In the genomic region with DNA sequence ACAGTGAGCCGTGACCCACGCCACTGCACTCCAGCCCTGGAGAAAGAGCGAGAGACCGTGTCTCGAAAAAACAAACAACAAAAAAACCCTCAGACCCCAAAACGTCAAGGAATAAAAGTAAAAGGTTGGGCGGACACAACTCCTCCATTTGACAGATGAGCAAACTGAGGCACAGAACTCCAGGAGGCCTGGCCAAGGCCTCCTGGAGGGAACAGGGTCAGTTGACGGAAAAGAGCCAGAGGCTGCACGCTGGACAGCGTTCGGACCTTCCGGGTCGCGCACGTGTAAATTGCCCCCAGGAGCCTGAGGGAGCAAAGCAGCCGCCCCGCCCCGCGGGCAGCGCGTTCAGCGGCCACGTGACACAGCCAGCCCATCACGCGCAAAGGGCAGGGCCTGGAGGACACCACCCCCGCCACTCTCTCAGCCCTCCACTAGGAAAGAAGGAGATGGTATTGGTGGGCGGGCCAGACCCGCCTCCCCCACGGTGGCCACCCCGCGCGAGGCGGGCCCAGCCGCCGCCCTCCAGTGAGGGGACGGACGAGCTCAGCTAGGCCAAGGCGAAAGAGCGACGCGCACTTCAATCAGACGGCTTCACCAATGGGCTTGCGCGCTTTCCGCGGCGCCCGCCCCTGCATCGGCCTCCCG, we compare ENCODE assay signal across 1 cellular context.
TF ChIP-seq lines count a peak whose summit lies in the region.

No MANE protein-coding gene starts in this region.

TF ChIP-seq in HepG2, 621 proteins besides CTCF, POLR2A, EP300 and RAD21 (continued from another document and continues in another):
- TF ChIP-seq, protein P1, sequence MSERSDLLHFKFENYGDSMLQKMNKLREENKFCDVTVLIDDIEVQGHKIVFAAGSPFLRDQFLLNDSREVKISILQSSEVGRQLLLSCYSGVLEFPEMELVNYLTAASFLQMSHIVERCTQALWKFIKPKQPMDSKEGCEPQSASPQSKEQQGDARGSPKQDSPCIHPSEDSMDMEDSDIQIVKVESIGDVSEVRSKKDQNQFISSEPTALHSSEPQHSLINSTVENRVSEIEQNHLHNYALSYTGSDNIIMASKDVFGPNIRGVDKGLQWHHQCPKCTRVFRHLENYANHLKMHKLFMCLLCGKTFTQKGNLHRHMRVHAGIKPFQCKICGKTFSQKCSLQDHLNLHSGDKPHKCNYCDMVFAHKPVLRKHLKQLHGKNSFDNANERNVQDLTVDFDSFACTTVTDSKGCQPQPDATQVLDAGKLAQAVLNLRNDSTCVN (CRISPR knock-in tag; IDR thresholded peaks at IDR 0.05; ENCODE audit: borderline replicate concordance): peak; percentile 60; the same call in 1 of the 2 replicates
- TF ChIP-seq NR2C2 (CRISPR knock-in tag; IDR thresholded peaks at IDR 0.05; ENCODE audit: borderline replicate concordance) (peak; percentile 70; the same call in 1 of the 2 replicates), POGZ (CRISPR knock-in tag; IDR thresholded peaks at IDR 0.05) (0 out of 2 replicates have a peak, but pooled peaks have one; percentile 28), NCOR1 (IDR thresholded peaks at IDR 0.05; ENCODE audit: borderline replicate concordance, low read length) (no peak), HMG20A (CRISPR knock-in tag; IDR thresholded peaks at IDR 0.05; ENCODE audit: borderline replicate concordance) (0 out of 2 replicates have a peak, but pooled peaks have one; percentile 33), MED13 (CRISPR knock-in tag; IDR thresholded peaks at IDR 0.05) (0 out of 2 replicates have a peak, but pooled peaks have one; percentile 14), FOXO1 (CRISPR knock-in tag; IDR thresholded peaks at IDR 0.05) (peak; percentile 49; the same call in 1 of the 2 replicates), ZBTB1 (CRISPR knock-in tag; IDR thresholded peaks at IDR 0.05; ENCODE audit: borderline replicate concordance) (no peak), TOE1 (CRISPR knock-in tag; IDR thresholded peaks at IDR 0.05) (no peak), HDAC2 (CRISPR knock-in tag; IDR thresholded peaks at IDR 0.05) (no peak; the same call in none of the 2 replicates), ARNTL (CRISPR knock-in tag; IDR thresholded peaks at IDR 0.05) (peak; percentile 99), SIX4 (CRISPR knock-in tag; IDR thresholded peaks at IDR 0.05) (no peak), ZNF446 (CRISPR knock-in tag; IDR thresholded peaks at IDR 0.05) (no peak; the same call in 1 of the 2 replicates), TSC22D2 (CRISPR knock-in tag; IDR thresholded peaks at IDR 0.05; ENCODE audit: borderline replicate concordance) (no peak), SOX6 (IDR thresholded peaks at IDR 0.05) (no peak), SOX6 (CRISPR knock-in tag; IDR thresholded peaks at IDR 0.05) (peak; percentile 62), MEF2D (CRISPR knock-in tag; IDR thresholded peaks at IDR 0.05) (peak; percentile 72; the same call in 1 of the 2 replicates), ZNF432 (CRISPR knock-in tag; IDR thresholded peaks at IDR 0.05; ENCODE audit: borderline replicate concordance) (no peak), RFXANK (CRISPR knock-in tag; IDR thresholded peaks at IDR 0.05) (no peak), ZFAT (CRISPR knock-in tag; conservative IDR thresholded peaks at IDR 0.05) (no peak), SKI (IDR thresholded peaks at IDR 0.05; ENCODE audit: partially characterized antibody) (no peak), CCAR2 (optimal IDR thresholded peaks at IDR 0.05; ENCODE audit: low read depth, low read length) (no peak), RXRB (CRISPR knock-in tag; IDR thresholded peaks at IDR 0.05; ENCODE audit: borderline replicate concordance) (peak; percentile 47; the same call in 1 of the 2 replicates), ZNF331 (CRISPR knock-in tag; IDR thresholded peaks at IDR 0.05) (peak; percentile 71), ZNF607 (CRISPR knock-in tag; IDR thresholded peaks at IDR 0.05; ENCODE audit: borderline replicate concordance) (no peak), ZBTB21 (CRISPR knock-in tag; IDR thresholded peaks at IDR 0.05) (no peak), FOXC1 (CRISPR knock-in tag; IDR thresholded peaks at IDR 0.05; ENCODE audit: borderline replicate concordance) (no peak; the same call in 1 of the 2 replicates), SP5 (CRISPR knock-in tag; IDR thresholded peaks at IDR 0.05; ENCODE audit: borderline replicate concordance, low read depth) (peak; percentile 85)
- TF ChIP-seq, protein P2, sequence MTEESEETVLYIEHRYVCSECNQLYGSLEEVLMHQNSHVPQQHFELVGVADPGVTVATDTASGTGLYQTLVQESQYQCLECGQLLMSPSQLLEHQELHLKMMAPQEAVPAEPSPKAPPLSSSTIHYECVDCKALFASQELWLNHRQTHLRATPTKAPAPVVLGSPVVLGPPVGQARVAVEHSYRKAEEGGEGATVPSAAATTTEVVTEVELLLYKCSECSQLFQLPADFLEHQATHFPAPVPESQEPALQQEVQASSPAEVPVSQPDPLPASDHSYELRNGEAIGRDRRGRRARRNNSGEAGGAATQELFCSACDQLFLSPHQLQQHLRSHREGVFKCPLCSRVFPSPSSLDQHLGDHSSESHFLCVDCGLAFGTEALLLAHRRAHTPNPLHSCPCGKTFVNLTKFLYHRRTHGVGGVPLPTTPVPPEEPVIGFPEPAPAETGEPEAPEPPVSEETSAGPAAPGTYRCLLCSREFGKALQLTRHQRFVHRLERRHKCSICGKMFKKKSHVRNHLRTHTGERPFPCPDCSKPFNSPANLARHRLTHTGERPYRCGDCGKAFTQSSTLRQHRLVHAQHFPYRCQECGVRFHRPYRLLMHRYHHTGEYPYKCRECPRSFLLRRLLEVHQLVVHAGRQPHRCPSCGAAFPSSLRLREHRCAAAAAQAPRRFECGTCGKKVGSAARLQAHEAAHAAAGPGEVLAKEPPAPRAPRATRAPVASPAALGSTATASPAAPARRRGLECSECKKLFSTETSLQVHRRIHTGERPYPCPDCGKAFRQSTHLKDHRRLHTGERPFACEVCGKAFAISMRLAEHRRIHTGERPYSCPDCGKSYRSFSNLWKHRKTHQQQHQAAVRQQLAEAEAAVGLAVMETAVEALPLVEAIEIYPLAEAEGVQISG (CRISPR knock-in tag; IDR thresholded peaks at IDR 0.05): peak; percentile 62; the same call in 1 of the 2 replicates
- TF ChIP-seq, protein P3, sequence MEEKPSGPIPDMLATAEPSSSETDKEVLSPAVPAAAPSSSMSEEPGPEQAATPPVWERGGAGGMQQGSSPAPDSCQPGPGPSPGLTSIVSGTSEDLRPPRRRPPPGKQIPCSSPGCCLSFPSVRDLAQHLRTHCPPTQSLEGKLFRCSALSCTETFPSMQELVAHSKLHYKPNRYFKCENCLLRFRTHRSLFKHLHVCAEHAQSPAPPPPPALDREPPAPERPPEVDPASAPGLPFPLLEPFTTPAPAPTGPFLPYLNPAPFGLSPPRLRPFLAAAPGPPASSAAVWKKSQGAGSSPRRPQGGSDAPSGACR (CRISPR knock-in tag; IDR thresholded peaks at IDR 0.05): no peak
- TF ChIP-seq, protein P4, sequence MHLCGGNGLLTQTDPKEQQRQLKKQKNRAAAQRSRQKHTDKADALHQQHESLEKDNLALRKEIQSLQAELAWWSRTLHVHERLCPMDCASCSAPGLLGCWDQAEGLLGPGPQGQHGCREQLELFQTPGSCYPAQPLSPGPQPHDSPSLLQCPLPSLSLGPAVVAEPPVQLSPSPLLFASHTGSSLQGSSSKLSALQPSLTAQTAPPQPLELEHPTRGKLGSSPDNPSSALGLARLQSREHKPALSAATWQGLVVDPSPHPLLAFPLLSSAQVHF (CRISPR knock-in tag; IDR thresholded peaks at IDR 0.05): no peak
- TF ChIP-seq, protein P5, sequence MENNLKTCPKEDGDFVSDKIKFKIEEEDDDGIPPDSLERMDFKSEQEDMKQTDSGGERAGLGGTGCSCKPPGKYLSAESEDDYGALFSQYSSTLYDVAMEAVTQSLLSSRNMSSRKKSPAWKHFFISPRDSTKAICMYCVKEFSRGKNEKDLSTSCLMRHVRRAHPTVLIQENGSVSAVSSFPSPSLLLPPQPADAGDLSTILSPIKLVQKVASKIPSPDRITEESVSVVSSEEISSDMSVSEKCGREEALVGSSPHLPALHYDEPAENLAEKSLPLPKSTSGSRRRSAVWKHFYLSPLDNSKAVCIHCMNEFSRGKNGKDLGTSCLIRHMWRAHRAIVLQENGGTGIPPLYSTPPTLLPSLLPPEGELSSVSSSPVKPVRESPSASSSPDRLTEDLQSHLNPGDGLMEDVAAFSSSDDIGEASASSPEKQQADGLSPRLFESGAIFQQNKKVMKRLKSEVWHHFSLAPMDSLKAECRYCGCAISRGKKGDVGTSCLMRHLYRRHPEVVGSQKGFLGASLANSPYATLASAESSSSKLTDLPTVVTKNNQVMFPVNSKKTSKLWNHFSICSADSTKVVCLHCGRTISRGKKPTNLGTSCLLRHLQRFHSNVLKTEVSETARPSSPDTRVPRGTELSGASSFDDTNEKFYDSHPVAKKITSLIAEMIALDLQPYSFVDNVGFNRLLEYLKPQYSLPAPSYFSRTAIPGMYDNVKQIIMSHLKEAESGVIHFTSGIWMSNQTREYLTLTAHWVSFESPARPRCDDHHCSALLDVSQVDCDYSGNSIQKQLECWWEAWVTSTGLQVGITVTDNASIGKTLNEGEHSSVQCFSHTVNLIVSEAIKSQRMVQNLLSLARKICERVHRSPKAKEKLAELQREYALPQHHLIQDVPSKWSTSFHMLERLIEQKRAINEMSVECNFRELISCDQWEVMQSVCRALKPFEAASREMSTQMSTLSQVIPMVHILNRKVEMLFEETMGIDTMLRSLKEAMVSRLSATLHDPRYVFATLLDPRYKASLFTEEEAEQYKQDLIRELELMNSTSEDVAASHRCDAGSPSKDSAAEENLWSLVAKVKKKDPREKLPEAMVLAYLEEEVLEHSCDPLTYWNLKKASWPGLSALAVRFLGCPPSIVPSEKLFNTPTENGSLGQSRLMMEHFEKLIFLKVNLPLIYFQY (CRISPR knock-in tag; IDR thresholded peaks at IDR 0.05; ENCODE audit: borderline replicate concordance): peak; percentile 54; the same call in 1 of the 2 replicates
- TF ChIP-seq, protein P6, sequence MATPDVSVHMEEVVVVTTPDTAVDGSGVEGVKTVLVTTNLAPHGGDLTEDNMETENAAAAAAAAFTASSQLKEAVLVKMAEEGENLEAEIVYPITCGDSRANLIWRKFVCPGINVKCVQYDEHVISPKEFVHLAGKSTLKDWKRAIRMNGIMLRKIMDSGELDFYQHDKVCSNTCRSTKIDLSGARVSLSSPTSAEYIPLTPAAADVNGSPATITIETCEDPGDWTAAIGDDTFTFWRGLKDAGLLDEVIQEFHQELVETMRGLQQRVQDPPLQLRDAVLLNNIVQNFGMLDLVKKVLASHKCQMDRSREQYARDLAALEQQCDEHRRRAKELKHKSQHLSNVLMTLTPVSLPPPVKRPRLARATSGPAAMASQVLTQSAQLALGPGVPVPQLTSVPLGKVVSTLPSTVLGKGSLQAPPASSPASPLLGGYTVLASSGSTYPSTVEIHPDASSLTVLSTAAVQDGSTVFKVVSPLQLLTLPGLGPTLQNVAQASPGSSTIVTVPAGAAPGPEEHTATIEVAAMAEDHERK (CRISPR knock-in tag; IDR thresholded peaks at IDR 0.05; ENCODE audit: low read depth): peak; percentile 36; the same call in 1 of the 2 replicates
- TF ChIP-seq, protein P7, sequence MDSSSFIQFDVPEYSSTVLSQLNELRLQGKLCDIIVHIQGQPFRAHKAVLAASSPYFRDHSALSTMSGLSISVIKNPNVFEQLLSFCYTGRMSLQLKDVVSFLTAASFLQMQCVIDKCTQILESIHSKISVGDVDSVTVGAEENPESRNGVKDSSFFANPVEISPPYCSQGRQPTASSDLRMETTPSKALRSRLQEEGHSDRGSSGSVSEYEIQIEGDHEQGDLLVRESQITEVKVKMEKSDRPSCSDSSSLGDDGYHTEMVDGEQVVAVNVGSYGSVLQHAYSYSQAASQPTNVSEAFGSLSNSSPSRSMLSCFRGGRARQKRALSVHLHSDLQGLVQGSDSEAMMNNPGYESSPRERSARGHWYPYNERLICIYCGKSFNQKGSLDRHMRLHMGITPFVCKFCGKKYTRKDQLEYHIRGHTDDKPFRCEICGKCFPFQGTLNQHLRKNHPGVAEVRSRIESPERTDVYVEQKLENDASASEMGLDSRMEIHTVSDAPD (CRISPR knock-in tag; IDR thresholded peaks at IDR 0.05): no peak
- TF ChIP-seq, protein P8, sequence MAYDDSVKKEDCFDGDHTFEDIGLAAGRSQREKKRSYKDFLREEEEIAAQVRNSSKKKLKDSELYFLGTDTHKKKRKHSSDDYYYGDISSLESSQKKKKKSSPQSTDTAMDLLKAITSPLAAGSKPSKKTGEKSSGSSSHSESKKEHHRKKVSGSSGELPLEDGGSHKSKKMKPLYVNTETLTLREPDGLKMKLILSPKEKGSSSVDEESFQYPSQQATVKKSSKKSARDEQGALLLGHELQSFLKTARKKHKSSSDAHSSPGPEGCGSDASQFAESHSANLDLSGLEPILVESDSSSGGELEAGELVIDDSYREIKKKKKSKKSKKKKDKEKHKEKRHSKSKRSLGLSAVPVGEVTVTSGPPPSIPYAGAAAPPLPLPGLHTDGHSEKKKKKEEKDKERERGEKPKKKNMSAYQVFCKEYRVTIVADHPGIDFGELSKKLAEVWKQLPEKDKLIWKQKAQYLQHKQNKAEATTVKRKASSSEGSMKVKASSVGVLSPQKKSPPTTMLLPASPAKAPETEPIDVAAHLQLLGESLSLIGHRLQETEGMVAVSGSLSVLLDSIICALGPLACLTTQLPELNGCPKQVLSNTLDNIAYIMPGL (CRISPR knock-in tag; IDR thresholded peaks at IDR 0.05; ENCODE audit: borderline replicate concordance in 1 of 2, low read depth in 1 of 2): peak in 1 of 2 experiments; percentile 41; a peak in 1 of 4 replicates
- TF ChIP-seq, protein P9, sequence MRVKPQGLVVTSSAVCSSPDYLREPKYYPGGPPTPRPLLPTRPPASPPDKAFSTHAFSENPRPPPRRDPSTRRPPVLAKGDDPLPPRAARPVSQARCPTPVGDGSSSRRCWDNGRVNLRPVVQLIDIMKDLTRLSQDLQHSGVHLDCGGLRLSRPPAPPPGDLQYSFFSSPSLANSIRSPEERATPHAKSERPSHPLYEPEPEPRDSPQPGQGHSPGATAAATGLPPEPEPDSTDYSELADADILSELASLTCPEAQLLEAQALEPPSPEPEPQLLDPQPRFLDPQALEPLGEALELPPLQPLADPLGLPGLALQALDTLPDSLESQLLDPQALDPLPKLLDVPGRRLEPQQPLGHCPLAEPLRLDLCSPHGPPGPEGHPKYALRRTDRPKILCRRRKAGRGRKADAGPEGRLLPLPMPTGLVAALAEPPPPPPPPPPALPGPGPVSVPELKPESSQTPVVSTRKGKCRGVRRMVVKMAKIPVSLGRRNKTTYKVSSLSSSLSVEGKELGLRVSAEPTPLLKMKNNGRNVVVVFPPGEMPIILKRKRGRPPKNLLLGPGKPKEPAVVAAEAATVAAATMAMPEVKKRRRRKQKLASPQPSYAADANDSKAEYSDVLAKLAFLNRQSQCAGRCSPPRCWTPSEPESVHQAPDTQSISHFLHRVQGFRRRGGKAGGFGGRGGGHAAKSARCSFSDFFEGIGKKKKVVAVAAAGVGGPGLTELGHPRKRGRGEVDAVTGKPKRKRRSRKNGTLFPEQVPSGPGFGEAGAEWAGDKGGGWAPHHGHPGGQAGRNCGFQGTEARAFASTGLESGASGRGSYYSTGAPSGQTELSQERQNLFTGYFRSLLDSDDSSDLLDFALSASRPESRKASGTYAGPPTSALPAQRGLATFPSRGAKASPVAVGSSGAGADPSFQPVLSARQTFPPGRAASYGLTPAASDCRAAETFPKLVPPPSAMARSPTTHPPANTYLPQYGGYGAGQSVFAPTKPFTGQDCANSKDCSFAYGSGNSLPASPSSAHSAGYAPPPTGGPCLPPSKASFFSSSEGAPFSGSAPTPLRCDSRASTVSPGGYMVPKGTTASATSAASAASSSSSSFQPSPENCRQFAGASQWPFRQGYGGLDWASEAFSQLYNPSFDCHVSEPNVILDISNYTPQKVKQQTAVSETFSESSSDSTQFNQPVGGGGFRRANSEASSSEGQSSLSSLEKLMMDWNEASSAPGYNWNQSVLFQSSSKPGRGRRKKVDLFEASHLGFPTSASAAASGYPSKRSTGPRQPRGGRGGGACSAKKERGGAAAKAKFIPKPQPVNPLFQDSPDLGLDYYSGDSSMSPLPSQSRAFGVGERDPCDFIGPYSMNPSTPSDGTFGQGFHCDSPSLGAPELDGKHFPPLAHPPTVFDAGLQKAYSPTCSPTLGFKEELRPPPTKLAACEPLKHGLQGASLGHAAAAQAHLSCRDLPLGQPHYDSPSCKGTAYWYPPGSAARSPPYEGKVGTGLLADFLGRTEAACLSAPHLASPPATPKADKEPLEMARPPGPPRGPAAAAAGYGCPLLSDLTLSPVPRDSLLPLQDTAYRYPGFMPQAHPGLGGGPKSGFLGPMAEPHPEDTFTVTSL (CRISPR knock-in tag; IDR thresholded peaks at IDR 0.05; ENCODE audit: borderline replicate concordance): no peak
